1 cellular context compared by ENCODE assay signal in the genomic region with DNA sequence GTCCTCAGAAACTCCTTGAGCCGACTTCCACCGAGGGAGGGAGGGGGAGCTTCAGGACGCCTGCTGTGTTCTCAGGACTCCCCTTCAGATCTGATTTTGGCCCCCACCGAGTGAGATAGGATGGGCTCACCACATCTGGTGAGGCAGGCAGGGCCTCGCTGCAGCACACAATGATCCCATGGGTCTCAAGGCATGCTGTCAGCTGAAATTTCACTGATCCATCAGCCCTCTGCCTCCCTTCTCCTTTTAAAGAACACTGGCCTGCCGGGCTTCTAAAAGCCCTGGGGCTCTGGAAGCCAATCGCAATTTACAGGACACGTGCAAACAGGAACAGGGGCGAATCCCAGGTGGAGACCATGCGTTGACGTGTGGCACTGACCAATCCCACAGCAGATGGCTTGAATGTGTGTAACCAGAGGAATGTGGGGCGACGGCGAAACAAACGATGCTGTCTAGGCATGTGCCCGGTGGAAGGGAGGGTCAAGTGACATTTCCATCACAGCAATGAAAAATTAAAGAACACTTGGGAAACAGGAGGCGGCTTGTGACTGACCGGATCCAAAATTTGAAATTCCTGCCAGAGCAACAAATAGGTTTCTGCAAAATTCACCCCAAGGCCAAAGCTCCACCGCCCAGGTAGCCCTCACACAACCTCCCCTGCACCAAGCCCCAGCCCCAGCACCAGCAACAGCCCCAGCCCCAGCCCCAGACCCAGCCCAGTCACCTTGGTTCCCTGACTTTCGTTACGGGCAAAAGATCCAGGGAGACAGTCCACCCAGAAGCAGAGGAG.
TF ChIP-seq lines count a peak whose summit lies in the region.

No MANE protein-coding gene starts in this region.

TF ChIP-seq in SK-N-SH treated with all-trans-retinoic acid at 6 μM for 48 hours, 23 proteins besides CTCF, POLR2A, EP300 and RAD21 (continued from another document):
- TF ChIP-seq, protein P1, sequence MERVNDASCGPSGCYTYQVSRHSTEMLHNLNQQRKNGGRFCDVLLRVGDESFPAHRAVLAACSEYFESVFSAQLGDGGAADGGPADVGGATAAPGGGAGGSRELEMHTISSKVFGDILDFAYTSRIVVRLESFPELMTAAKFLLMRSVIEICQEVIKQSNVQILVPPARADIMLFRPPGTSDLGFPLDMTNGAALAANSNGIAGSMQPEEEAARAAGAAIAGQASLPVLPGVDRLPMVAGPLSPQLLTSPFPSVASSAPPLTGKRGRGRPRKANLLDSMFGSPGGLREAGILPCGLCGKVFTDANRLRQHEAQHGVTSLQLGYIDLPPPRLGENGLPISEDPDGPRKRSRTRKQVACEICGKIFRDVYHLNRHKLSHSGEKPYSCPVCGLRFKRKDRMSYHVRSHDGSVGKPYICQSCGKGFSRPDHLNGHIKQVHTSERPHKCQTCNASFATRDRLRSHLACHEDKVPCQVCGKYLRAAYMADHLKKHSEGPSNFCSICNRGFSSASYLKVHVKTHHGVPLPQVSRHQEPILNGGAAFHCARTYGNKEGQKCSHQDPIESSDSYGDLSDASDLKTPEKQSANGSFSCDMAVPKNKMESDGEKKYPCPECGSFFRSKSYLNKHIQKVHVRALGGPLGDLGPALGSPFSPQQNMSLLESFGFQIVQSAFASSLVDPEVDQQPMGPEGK (CRISPR knock-in tag; IDR thresholded peaks at IDR 0.05; ENCODE audit: borderline replicate concordance), result no peak
- no peak for TF ChIP-seq ZNF8 (CRISPR knock-in tag; IDR thresholded peaks at IDR 0.05)
- TF ChIP-seq PPARA (CRISPR knock-in tag; IDR thresholded peaks at IDR 0.05; ENCODE audit: borderline replicate concordance), result no peak
- TF ChIP-seq ZNF565 (CRISPR knock-in tag; conservative IDR thresholded peaks at IDR 0.05; ENCODE audit: low read depth), result no peak
- TF ChIP-seq, protein P2, sequence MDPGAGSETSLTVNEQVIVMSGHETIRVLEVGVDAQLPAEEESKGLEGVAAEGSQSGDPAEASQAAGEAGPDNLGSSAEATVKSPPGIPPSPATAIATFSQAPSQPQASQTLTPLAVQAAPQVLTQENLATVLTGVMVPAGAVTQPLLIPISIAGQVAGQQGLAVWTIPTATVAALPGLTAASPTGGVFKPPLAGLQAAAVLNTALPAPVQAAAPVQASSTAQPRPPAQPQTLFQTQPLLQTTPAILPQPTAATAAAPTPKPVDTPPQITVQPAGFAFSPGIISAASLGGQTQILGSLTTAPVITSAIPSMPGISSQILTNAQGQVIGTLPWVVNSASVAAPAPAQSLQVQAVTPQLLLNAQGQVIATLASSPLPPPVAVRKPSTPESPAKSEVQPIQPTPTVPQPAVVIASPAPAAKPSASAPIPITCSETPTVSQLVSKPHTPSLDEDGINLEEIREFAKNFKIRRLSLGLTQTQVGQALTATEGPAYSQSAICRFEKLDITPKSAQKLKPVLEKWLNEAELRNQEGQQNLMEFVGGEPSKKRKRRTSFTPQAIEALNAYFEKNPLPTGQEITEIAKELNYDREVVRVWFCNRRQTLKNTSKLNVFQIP (CRISPR knock-in tag; IDR thresholded peaks at IDR 0.05; ENCODE audit: borderline replicate concordance, low read depth), result no peak
TF ChIP-seq in SK-N-SH treated with all-trans-retinoic acid at 6 μM for 48 hours: peak in this region for 0.
